Comparison of ENCODE assay signal across 11 cellular contexts in the genomic region with DNA sequence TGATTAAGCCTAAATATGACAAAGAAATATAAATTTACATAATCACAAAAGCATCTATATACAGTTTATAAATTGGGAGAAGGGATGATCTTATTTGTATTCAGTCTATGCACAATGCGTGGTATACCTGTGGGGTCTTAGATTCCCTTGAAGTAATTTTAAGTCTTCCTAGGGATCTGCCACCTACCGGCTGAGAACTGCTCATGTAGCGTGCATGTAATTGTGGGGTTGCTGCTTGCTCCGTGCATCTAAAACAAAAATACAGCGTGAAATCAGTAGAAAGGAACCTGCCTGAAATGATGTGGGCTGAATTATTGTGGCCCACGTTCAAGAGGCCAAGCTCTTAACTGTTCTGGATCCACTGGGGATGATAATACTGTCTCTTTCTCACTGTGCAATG.
"Had no signal": no experiment of that assay in that cellular context is flagged by ENCODE, and none has a peak within 500 bp of the region (broad histone marks: within the 10 kb centered on the region; RNA-seq: fewer than 3 reads in every experiment).

No MANE protein-coding gene starts in this region.

- H3K27me3 ChIP-seq: hepatocyte, tibial artery had no signal

- H3K9me3 ChIP-seq: tibial artery had no signal

- H3K36me3 ChIP-seq: tibial artery had no signal

- H3K27ac Mint-ChIP-seq: activated T-helper 1 cell treated with anti-CD3 and anti-CD28 coated beads, Interleukin-12 subunit alpha, Interleukin-12 subunit beta, Interleukin-2, Interleukin-4 antibody, amounts not matched to agents 30 ng/mL and 10 ng/mL and 1 ng/mL, durations not matched to agents 14 hours and 24 hours and 36 hours; brain had no signal

- H3K79me2 ChIP-seq: hepatocyte, parathyroid adenoma had no signal

- H3K4me3 Mint-ChIP-seq: brain had no signal

- H3K4me1 ChIP-seq: tibial artery had no signal

- DNase-seq: activated CD4-positive, alpha-beta T cell treated with anti-CD3 and anti-CD28 coated beads for 48 hours; amygdala; erythroblast; mesendoderm; stimulated activated CD4-positive, alpha-beta T cell treated with anti-CD3 and anti-CD28 coated beads, Interleukin-4, amount 100 ng/mL, for 4 hours; tibial artery had no signal

- H3K4me2 ChIP-seq: hepatocyte had no signal

- H3K36me3 Mint-ChIP-seq: brain had no signal

- H2AFZ ChIP-seq: hepatocyte, parathyroid adenoma had no signal

- H3K4me3 ChIP-seq: hepatocyte, skin epidermis, tibial artery had no signal

- H3K9me3 Mint-ChIP-seq: activated T-helper 1 cell treated with anti-CD3 and anti-CD28 coated beads, Interleukin-12 subunit alpha, Interleukin-12 subunit beta, Interleukin-2, Interleukin-4 antibody, amounts not matched to agents 30 ng/mL and 10 ng/mL and 1 ng/mL, durations not matched to agents 14 hours and 24 hours and 36 hours had no signal

- H3K27ac ChIP-seq: hepatocyte, parathyroid adenoma, skin epidermis, tibial artery had no signal
